In genomic region chr17:47207143-47208067, GRCh38 we compare ENCODE assay signal across 1 cellular context.
TF ChIP-seq lines count a peak whose summit lies in the region.

No MANE protein-coding gene starts in this region.

TF ChIP-seq in HepG2, 621 proteins besides CTCF, POLR2A, EP300 and RAD21:
- no peak for TF ChIP-seq ZNF768 (CRISPR knock-in tag; IDR thresholded peaks at IDR 0.05)
- no peak for TF ChIP-seq ZBTB37 (CRISPR knock-in tag; IDR thresholded peaks at IDR 0.05)
- peak; percentile 40 for TF ChIP-seq MAFF (IDR thresholded peaks at IDR 0.05; ENCODE audit: low read depth, low read length)
- TF ChIP-seq MAFK (conservative IDR thresholded peaks at IDR 0.05 in 1 of 2, IDR thresholded peaks at IDR 0.05 in 1 of 2; ENCODE audit: low read length in 2 of 2), result peak; percentile 37 to 60; a peak in 3 of 4 replicates
- no peak for TF ChIP-seq DBP (CRISPR knock-in tag; IDR thresholded peaks at IDR 0.05; ENCODE audit: not compliant biosample characterization)
- no peak for TF ChIP-seq KDM2A (CRISPR knock-in tag; IDR thresholded peaks at IDR 0.05; ENCODE audit: borderline replicate concordance, low read depth)
